Comparison of ENCODE assay signal across 1 cellular context in genomic region chr18:76822510-76823165, GRCh38.
TF ChIP-seq lines count a peak whose summit lies in the region.

ZNF236 (plus strand) TSS chr18:76822557; CDS start chr18:76822608, 51 bp downstream.

TF ChIP-seq in GM12878, 131 proteins besides CTCF, POLR2A, EP300 and RAD21 (continued from another document):
- TF ChIP-seq, protein P1, sequence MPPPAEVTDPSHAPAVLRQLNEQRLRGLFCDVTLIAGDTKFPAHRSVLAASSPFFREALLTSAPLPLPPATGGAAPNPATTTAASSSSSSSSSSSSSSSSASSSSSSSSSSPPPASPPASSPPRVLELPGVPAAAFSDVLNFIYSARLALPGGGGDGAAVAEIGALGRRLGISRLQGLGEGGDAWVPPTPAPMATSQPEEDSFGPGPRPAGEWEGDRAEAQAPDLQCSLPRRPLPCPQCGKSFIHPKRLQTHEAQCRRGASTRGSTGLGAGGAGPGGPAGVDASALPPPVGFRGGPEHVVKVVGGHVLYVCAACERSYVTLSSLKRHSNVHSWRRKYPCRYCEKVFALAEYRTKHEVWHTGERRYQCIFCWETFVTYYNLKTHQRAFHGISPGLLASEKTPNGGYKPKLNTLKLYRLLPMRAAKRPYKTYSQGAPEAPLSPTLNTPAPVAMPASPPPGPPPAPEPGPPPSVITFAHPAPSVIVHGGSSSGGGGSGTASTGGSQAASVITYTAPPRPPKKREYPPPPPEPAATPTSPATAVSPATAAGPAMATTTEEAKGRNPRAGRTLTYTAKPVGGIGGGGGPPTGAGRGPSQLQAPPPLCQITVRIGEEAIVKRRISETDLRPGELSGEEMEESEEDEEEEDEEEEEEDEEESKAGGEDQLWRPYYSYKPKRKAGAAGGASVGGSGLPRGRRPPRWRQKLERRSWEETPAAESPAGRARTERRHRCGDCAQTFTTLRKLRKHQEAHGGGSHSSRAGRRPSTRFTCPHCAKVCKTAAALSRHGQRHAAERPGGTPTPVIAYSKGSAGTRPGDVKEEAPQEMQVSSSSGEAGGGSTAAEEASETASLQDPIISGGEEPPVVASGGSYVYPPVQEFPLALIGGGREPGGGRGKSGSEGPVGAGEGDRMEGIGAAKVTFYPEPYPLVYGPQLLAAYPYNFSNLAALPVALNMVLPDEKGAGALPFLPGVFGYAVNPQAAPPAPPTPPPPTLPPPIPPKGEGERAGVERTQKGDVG (CRISPR knock-in tag; IDR thresholded peaks at IDR 0.05) = no peak
- TF ChIP-seq REST (IDR thresholded peaks at IDR 0.05; ENCODE audit: low read depth, low read length) (peak; percentile 51; the same call in 1 of the 2 replicates), BHLHE40 (IDR thresholded peaks at IDR 0.05; ENCODE audit: borderline replicate concordance in 1 of 2, low read depth in 2 of 2, low read length in 1 of 2) (peak; percentile 43 to 61; a peak in 3 of 4 replicates), BACH1 (IDR thresholded peaks at IDR 0.05; ENCODE audit: borderline replicate concordance) (peak; percentile 91)
